Comparison of ENCODE assay signal across 1 cellular context in the genomic region with DNA sequence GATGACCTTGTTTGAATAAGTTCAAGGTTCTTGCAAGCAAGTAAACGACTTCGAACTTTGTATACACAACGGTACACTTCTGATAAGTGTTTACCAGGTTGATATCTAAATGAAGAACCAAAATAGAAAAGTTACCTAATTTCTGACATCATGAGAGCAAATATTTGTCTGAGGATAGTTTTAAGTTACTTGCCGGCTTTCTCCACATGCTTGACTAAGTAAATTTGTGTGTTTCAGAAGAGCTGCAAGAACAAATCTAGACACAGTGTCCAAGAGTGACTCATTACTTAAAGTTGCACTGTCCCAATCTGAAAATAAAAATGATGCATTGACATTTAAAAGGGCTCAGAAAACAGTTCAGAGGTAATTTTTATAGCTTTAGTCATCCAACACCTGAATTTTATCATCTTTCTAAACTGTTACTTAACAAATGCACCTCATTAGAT.
TF ChIP-seq lines count a peak whose summit lies in the region.

No MANE protein-coding gene starts in this region.

TF ChIP-seq in HepG2, 621 proteins besides CTCF, POLR2A, EP300 and RAD21 (continued from another document and continues in another):
- TF ChIP-seq USF2 (IDR thresholded peaks at IDR 0.05; ENCODE audit: low read depth, low read length) = no peak
- no peak for TF ChIP-seq USF2 (CRISPR knock-in tag; IDR thresholded peaks at IDR 0.05; ENCODE audit: borderline replicate concordance)
- no peak for TF ChIP-seq SATB2 (CRISPR knock-in tag; IDR thresholded peaks at IDR 0.05)
- no peak for TF ChIP-seq RFXAP (CRISPR knock-in tag; IDR thresholded peaks at IDR 0.05; ENCODE audit: borderline replicate concordance)
- TF ChIP-seq HNF4A (CRISPR knock-in tag; IDR thresholded peaks at IDR 0.05) = peak; percentile 46; the same call in 1 of the 2 replicates
- no peak for TF ChIP-seq ZNF660 (CRISPR knock-in tag; IDR thresholded peaks at IDR 0.05; ENCODE audit: borderline replicate concordance, low read depth)
- TF ChIP-seq ZNF530 (CRISPR knock-in tag; IDR thresholded peaks at IDR 0.05; ENCODE audit: low read depth) = no peak
- no peak for TF ChIP-seq ZNF24 (IDR thresholded peaks at IDR 0.05)
- no peak for TF ChIP-seq ZNF652 (CRISPR knock-in tag; IDR thresholded peaks at IDR 0.05; ENCODE audit: borderline replicate concordance, low read depth)
- TF ChIP-seq NCOA2 (CRISPR knock-in tag; IDR thresholded peaks at IDR 0.05) = peak; percentile 61
- no peak for TF ChIP-seq GLMP (CRISPR knock-in tag; IDR thresholded peaks at IDR 0.05; ENCODE audit: borderline replicate concordance)
- TF ChIP-seq HMGXB3 (CRISPR knock-in tag; IDR thresholded peaks at IDR 0.05; ENCODE audit: borderline replicate concordance) = 0 out of 2 replicates have a peak, but pooled peaks have one; percentile 22
- no peak for TF ChIP-seq RORA (CRISPR knock-in tag; IDR thresholded peaks at IDR 0.05)
- TF ChIP-seq ZNF143 (CRISPR knock-in tag; IDR thresholded peaks at IDR 0.05) = no peak
- TF ChIP-seq IKZF4 (CRISPR knock-in tag; IDR thresholded peaks at IDR 0.05; ENCODE audit: borderline replicate concordance, low read depth, not compliant biosample characterization) = no peak
- TF ChIP-seq HOXA3 (CRISPR knock-in tag; IDR thresholded peaks at IDR 0.05) = no peak
- TF ChIP-seq ZNF83 (CRISPR knock-in tag; IDR thresholded peaks at IDR 0.05; ENCODE audit: borderline replicate concordance) = no peak
- no peak for TF ChIP-seq YEATS4 (CRISPR knock-in tag; IDR thresholded peaks at IDR 0.05; ENCODE audit: borderline replicate concordance)
- TF ChIP-seq FOXA3 (CRISPR knock-in tag; IDR thresholded peaks at IDR 0.05) = peak; percentile 70
- TF ChIP-seq, protein P1, sequence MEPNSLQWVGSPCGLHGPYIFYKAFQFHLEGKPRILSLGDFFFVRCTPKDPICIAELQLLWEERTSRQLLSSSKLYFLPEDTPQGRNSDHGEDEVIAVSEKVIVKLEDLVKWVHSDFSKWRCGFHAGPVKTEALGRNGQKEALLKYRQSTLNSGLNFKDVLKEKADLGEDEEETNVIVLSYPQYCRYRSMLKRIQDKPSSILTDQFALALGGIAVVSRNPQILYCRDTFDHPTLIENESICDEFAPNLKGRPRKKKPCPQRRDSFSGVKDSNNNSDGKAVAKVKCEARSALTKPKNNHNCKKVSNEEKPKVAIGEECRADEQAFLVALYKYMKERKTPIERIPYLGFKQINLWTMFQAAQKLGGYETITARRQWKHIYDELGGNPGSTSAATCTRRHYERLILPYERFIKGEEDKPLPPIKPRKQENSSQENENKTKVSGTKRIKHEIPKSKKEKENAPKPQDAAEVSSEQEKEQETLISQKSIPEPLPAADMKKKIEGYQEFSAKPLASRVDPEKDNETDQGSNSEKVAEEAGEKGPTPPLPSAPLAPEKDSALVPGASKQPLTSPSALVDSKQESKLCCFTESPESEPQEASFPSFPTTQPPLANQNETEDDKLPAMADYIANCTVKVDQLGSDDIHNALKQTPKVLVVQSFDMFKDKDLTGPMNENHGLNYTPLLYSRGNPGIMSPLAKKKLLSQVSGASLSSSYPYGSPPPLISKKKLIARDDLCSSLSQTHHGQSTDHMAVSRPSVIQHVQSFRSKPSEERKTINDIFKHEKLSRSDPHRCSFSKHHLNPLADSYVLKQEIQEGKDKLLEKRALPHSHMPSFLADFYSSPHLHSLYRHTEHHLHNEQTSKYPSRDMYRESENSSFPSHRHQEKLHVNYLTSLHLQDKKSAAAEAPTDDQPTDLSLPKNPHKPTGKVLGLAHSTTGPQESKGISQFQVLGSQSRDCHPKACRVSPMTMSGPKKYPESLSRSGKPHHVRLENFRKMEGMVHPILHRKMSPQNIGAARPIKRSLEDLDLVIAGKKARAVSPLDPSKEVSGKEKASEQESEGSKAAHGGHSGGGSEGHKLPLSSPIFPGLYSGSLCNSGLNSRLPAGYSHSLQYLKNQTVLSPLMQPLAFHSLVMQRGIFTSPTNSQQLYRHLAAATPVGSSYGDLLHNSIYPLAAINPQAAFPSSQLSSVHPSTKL (CRISPR knock-in tag; IDR thresholded peaks at IDR 0.05) = peak; percentile 73
- peak; percentile 65; the same call in 1 of the 2 replicates for TF ChIP-seq MEF2D (CRISPR knock-in tag; IDR thresholded peaks at IDR 0.05)
- 0 out of 2 replicates have a peak, but pooled peaks have one; percentile 13 for TF ChIP-seq SAP130 (CRISPR knock-in tag; IDR thresholded peaks at IDR 0.05; ENCODE audit: low read depth)
- no peak for TF ChIP-seq SNAPC2 (CRISPR knock-in tag; IDR thresholded peaks at IDR 0.05)
- no peak for TF ChIP-seq CENPX (CRISPR knock-in tag; IDR thresholded peaks at IDR 0.05)
- TF ChIP-seq NFYB (CRISPR knock-in tag; IDR thresholded peaks at IDR 0.05) = no peak
- TF ChIP-seq ZNF556 (CRISPR knock-in tag; IDR thresholded peaks at IDR 0.05; ENCODE audit: borderline replicate concordance) = no peak
- no peak for TF ChIP-seq SALL1 (CRISPR knock-in tag; IDR thresholded peaks at IDR 0.05)
- TF ChIP-seq ZNF768 (CRISPR knock-in tag; IDR thresholded peaks at IDR 0.05) = no peak
- no peak for TF ChIP-seq MED8 (CRISPR knock-in tag; IDR thresholded peaks at IDR 0.05; ENCODE audit: insufficient replicate concordance)
- TF ChIP-seq CEBPG (CRISPR knock-in tag; IDR thresholded peaks at IDR 0.05) = no peak
- TF ChIP-seq ZNF354B (CRISPR knock-in tag; IDR thresholded peaks at IDR 0.05) = no peak
- no peak for TF ChIP-seq HDAC2 (CRISPR knock-in tag; IDR thresholded peaks at IDR 0.05)
- no peak; the same call in 1 of the 2 replicates for TF ChIP-seq ATF2 (CRISPR knock-in tag; IDR thresholded peaks at IDR 0.05)
- TF ChIP-seq ZNF101 (CRISPR knock-in tag; IDR thresholded peaks at IDR 0.05; ENCODE audit: borderline replicate concordance, low read depth) = no peak
- TF ChIP-seq, protein P2, sequence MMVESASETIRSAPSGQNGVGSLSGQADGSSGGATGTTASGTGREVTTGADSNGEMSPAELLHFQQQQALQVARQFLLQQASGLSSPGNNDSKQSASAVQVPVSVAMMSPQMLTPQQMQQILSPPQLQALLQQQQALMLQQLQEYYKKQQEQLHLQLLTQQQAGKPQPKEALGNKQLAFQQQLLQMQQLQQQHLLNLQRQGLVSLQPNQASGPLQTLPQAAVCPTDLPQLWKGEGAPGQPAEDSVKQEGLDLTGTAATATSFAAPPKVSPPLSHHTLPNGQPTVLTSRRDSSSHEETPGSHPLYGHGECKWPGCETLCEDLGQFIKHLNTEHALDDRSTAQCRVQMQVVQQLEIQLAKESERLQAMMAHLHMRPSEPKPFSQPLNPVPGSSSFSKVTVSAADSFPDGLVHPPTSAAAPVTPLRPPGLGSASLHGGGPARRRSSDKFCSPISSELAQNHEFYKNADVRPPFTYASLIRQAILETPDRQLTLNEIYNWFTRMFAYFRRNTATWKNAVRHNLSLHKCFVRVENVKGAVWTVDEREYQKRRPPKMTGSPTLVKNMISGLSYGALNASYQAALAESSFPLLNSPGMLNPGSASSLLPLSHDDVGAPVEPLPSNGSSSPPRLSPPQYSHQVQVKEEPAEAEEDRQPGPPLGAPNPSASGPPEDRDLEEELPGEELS (CRISPR knock-in tag; IDR thresholded peaks at IDR 0.05) = peak; percentile 46; the same call in 1 of the 2 replicates
- no peak for TF ChIP-seq ZNF564 (CRISPR knock-in tag; IDR thresholded peaks at IDR 0.05)
- TF ChIP-seq POLR2AphosphoS5 (IDR thresholded peaks at IDR 0.05; ENCODE audit: low read depth, low read length) = no peak
- no peak for TF ChIP-seq NR2F2 (IDR thresholded peaks at IDR 0.05; ENCODE audit: borderline replicate concordance, low read depth)
- TF ChIP-seq RARA (CRISPR knock-in tag; IDR thresholded peaks at IDR 0.05) = peak; percentile 74
- TF ChIP-seq ARNTL (CRISPR knock-in tag; IDR thresholded peaks at IDR 0.05) = no peak
- TF ChIP-seq ZFY (CRISPR knock-in tag; IDR thresholded peaks at IDR 0.05) = no peak
- TF ChIP-seq, protein P3, sequence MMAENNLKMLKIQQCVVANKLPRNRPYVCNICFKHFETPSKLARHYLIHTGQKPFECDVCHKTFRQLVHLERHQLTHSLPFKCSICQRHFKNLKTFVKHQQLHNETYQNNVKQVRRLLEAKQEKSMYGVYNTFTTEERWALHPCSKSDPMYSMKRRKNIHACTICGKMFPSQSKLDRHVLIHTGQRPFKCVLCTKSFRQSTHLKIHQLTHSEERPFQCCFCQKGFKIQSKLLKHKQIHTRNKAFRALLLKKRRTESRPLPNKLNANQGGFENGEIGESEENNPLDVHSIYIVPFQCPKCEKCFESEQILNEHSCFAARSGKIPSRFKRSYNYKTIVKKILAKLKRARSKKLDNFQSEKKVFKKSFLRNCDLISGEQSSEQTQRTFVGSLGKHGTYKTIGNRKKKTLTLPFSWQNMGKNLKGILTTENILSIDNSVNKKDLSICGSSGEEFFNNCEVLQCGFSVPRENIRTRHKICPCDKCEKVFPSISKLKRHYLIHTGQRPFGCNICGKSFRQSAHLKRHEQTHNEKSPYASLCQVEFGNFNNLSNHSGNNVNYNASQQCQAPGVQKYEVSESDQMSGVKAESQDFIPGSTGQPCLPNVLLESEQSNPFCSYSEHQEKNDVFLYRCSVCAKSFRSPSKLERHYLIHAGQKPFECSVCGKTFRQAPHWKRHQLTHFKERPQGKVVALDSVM (CRISPR knock-in tag; IDR thresholded peaks at IDR 0.05) = no peak
- peak; percentile 18; the same call in 1 of the 2 replicates for TF ChIP-seq RXRB (CRISPR knock-in tag; IDR thresholded peaks at IDR 0.05; ENCODE audit: borderline replicate concordance)
